17 cellular contexts compared by ENCODE assay signal in the genomic region with DNA sequence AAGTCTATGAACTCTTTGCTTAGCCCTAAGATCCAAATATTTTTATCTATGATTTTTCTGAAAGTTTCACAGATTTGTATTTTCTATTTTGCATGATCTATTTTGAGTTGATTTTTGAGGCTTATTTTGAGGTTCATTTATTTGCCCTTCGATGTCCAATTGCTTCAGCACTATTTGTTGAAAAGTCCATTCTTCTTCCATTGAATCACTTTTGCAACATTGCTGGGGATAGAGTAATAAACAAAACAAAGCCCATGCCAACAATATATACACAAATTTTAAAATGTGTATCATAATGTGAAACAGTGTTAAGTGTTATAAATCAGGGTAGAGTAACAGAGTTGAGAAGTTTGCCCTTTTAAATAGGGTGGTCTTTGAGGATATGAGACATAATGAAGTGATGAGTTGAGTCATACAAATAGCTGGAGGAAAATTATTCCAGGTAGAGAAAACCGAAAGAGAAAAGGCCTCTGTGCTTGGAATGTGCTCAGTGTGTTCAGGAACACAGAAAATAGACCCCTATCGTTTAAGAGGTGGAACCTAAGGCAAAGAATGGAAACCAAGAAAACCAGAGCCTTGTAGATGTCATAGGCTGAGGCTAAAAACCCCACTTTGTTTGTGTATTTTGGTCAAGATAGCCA.
DNase-seq lines count a peak whose midpoint lies in the region; FAIRE-seq and TF ChIP-seq lines count a peak whose summit lies in the region.
"Had no signal": no experiment of that assay in that cellular context is flagged by ENCODE, and none has a peak within 500 bp of the region (broad histone marks: within the 10 kb centered on the region; RNA-seq: fewer than 3 reads in every experiment).

No MANE protein-coding gene starts in this region.

- H3K9me3 Mint-ChIP-seq in nephron progenitor cell, result no peaks in the 10 kb centered on the region

- H3K4me1 Mint-ChIP-seq in nephron progenitor cell, result peaks cover 17% of the 10 kb centered on the region

- no peaks in the 10 kb centered on the region for H3K9me2 ChIP-seq in GM23248 (ENCODE audit: insufficient read depth)

- H3F3A ChIP-seq in GM23248 (ENCODE audit: insufficient read depth), result peaks cover 49% of the 10 kb centered on the region

- H3K36me3 Mint-ChIP-seq in nephron progenitor cell (ENCODE audit: low read depth), result no peaks in the 10 kb centered on the region
- H3K36me3 Mint-ChIP-seq: CD4-positive, alpha-beta memory T cell had no signal

- 27 to 42% methylated on average over 3 of the region's 3 CpGs for WGBS in GM23248 (ENCODE audit: low coverage in 1 of 2, low lambda C conversion rate in 2 of 2, missing lambda C conversion rate in 2 of 2), 2 experiments

- no peak for FAIRE-seq in bronchial epithelial cell (lab: Jason Lieb, UNC)
- FAIRE-seq: GM18507 had no signal

- H2AFZ ChIP-seq in GM23248, result no peak overlapping the region

- no peaks in the 10 kb centered on the region for H4K20me1 ChIP-seq in GM23248 (ENCODE audit: insufficient read depth)

- peaks cover 50% of the 10 kb centered on the region for H3K4me1 ChIP-seq in GM23248 (ENCODE audit: insufficient read depth)

- H3K4me3 Mint-ChIP-seq in nephron progenitor cell, result no peak overlapping the region
- H3K4me3 Mint-ChIP-seq: CD4-positive, alpha-beta memory T cell; IgD-negative memory B cell had no signal

- DNase-seq in GM23248 (peak; percentile 41), M059J (ENCODE audit: low read depth) (peak; percentile 72), bronchial epithelial cell (ENCODE audit: low read depth) (peak; percentile 28), renal cortical epithelial cell (ENCODE audit: low read depth) (peak; percentile 19), activated gamma-delta T cell (lab: John Stamatoyannopoulos, UW) (no peak), nephron progenitor cell (no peak), NCI-H1694 treated with DMSO at 0.1 percent for 48 hours (lab: John Stamatoyannopoulos, UW) (no peak), GM13976 (ENCODE audit: low spot score) (no peak)
- DNase-seq: Calu3; CD4-positive, alpha-beta memory T cell; GOT3; Kasumi-1; NCI-H187 treated with DMSO at 0.1 percent for 48 hours; NCI-H446 treated with DMSO at 0.1 percent for 48 hours; NK-92 treated with Interleukin-12 subunit alpha and Interleukin-12 subunit beta, amount 100 ng/mL, for 24 hours had no signal

- H3K4me2 ChIP-seq in GM23248 (ENCODE audit: unreplicated experiment), result peak overlapping the region; percentile 29

- no peaks in the 10 kb centered on the region for H3K9me3 ChIP-seq in GM23248 (ENCODE audit: low read depth)

- H3K27ac ChIP-seq in GM23248, result peak overlapping the region; percentile 67

- H3K4me3 ChIP-seq in GM23248, result no peak overlapping the region
- H3K4me3 ChIP-seq in bronchial epithelial cell (ENCODE audit: low read depth, low read length), result no peak overlapping the region

- no peak overlapping the region for H3K9ac ChIP-seq in GM23248

- H3K36me3 ChIP-seq in GM23248 (ENCODE audit: low read depth), result no peaks in the 10 kb centered on the region
- H3K36me3 ChIP-seq in bronchial epithelial cell (ENCODE audit: control insufficient read depth, insufficient read depth, low read length), result no peaks in the 10 kb centered on the region

- no peaks in the 10 kb centered on the region for H3K79me2 ChIP-seq in GM23248 (ENCODE audit: insufficient read depth)

- TF ChIP-seq CTCF in bronchial epithelial cell (IDR thresholded peaks at IDR 0.05; ENCODE audit: insufficient read depth, low read length, severe bottlenecking) (no peak), nephron progenitor cell (IDR thresholded peaks at IDR 0.05) (no peak), GM13976 (IDR thresholded peaks at IDR 0.05; ENCODE audit: borderline replicate concordance, control extremely low read depth, extremely low read depth, insufficient read depth, missing control alignments) (no peak)

- H3K27ac Mint-ChIP-seq in nephron progenitor cell, result no peak overlapping the region
- H3K27ac Mint-ChIP-seq: CD4-positive, alpha-beta memory T cell; IgD-negative memory B cell had no signal

- in situ Hi-C loops in GM23248 (cut with MboI) (no loop called here), GM13976 (cut with MboI; ENCODE audit: low sequenced_read_pairs, unreplicated experiment) (no loop called here)

- H3K27me3 Mint-ChIP-seq in nephron progenitor cell (ENCODE audit: low read depth, poor library complexity), result peaks cover 3% of the 10 kb centered on the region

- H3K27me3 ChIP-seq in GM23248 (replicated peaks; ENCODE audit: insufficient read depth), result no peaks in the 10 kb centered on the region
- no peaks in the 10 kb centered on the region for H3K27me3 ChIP-seq in bronchial epithelial cell (ENCODE audit: control insufficient read depth, insufficient read depth, low read length)

Comparison
In these comparisons a context has a peak if more than half of its experiments do, and no peak if none do; other contexts are left out.
1. DNase-seq: peak in GM23248 (single experiment), M059J (single experiment), bronchial epithelial cell (single experiment) and renal cortical epithelial cell (single experiment); none in activated gamma-delta T cell (single experiment), nephron progenitor cell (single experiment), NCI-H1694 treated with DMSO at 0.1 percent for 48 hours (single experiment) and GM13976 (single experiment).